Comparison of ENCODE assay signal across 8 cellular contexts in genomic region chr18:10525563-10526210, GRCh38. TPM values are rescaled to one million over a fixed set of nuclear protein-coding genes. Genes with fewer than 3 reads are reported as not detected.
DNase-seq lines count a peak whose midpoint lies in the region; ATAC-seq and TF ChIP-seq lines count a peak whose summit lies in the region.

NAPG (plus strand) TSS chr18:10526027; CDS start chr18:10526103, 76 bp downstream.

- DNase-seq in GM06990 (ENCODE audit: extremely low read depth, insufficient read length) (peak; percentile 96), NCI-H1048 (lab: John Stamatoyannopoulos, UW) (peak; percentile 61), SKM-1 (lab: John Stamatoyannopoulos, UW; ENCODE audit: unreplicated experiment) (peak; percentile 77), glomerular visceral epithelial cell (ENCODE audit: extremely low spot score) (peak; percentile 93), omental fat pad (ENCODE audit: low spot score) (peak; percentile 51), testis (peak; percentile 90)
- peak; percentile 87 to 92 for DNase-seq in activated naive CD4-positive, alpha-beta T cell treated with anti-CD3 and anti-CD28 coated beads, Interleukin-2, amount 50 U/mL, for 72 hours (ENCODE audit: low spot score in 2 of 2)

- peak within 1 kb of the TSS; percentile 83 to 95 for H3K27ac ChIP-seq in testis

- peaks cover 4% of the 10 kb centered on the region for H3K4me1 ChIP-seq in testis

- H3K27me3 ChIP-seq in GM06990 (replicated peaks; ENCODE audit: control insufficient read depth, insufficient read depth, low read length) (no peaks in the 10 kb centered on the region), testis (no peaks in the 10 kb centered on the region)

- no peaks in the 10 kb centered on the region for H3K9me3 ChIP-seq in testis

- no peaks in the 10 kb centered on the region for H3K9me3 Mint-ChIP-seq in activated naive CD4-positive, alpha-beta T cell treated with anti-CD3 and anti-CD28 coated beads, Interleukin-2, amount 50 U/mL, for 72 hours

- intact Hi-C loops in testis (cut with DNase I; ENCODE audit: low total_unique reads) = loop anchor here (10.0 kb wide), 1 partner anchor 551 kb away; no protein-coding TSS in a partner anchor

- H3K36me3 ChIP-seq in GM06990 (ENCODE audit: control insufficient read depth, insufficient read depth, low read length) (no peaks in the 10 kb centered on the region), testis (ENCODE audit: low read depth, missing control alignments) (no peaks in the 10 kb centered on the region)

- H3K36me3 Mint-ChIP-seq in activated naive CD4-positive, alpha-beta T cell treated with anti-CD3 and anti-CD28 coated beads, Interleukin-2, amount 50 U/mL, for 72 hours = peaks cover 0 to 5% of the 10 kb centered on the region in 2 donors

- ATAC-seq in HG02571 (IDR thresholded peaks at IDR 0.05; ENCODE audit: unreplicated experiment) = peak; percentile 69
- peak; percentile 87 to 88 for ATAC-seq in activated naive CD4-positive, alpha-beta T cell treated with anti-CD3 and anti-CD28 coated beads, Interleukin-2, amount 50 U/mL, for 72 hours
- ATAC-seq in omental fat pad (ENCODE audit: low FRiP score) = peak; percentile 73

- TF ChIP-seq CTCF in GM06990 (IDR thresholded peaks at IDR 0.05; ENCODE audit: insufficient read depth, low read length, poor library complexity, severe bottlenecking) = no peak
- no peak for TF ChIP-seq CTCF in omental fat pad (IDR thresholded peaks at IDR 0.05)
- TF ChIP-seq CTCF in testis (IDR thresholded peaks at IDR 0.05) = peak in 1 of 3 experiments; percentile 22

- H3K4me3 ChIP-seq in GM06990 (replicated peaks; ENCODE audit: low read depth, low read length) (peak within 1 kb of the TSS; percentile 99), testis (peak within 1 kb of the TSS; percentile 93 to 99)

- TF ChIP-seq POLR2A in testis (IDR thresholded peaks at IDR 0.05) = no peak

- 1% methylated on average over 18 to 36 of the region's 38 CpGs for WGBS in testis, 2 donors

- peak within 1 kb of the TSS; percentile 95 to 99 for H3K27ac Mint-ChIP-seq in activated naive CD4-positive, alpha-beta T cell treated with anti-CD3 and anti-CD28 coated beads, Interleukin-2, amount 50 U/mL, for 72 hours

RNA-seq across cellular contexts. Expression of gene NAPG, which starts in this region (rescaled TPM):
- 10 to 100 TPM; 27.3 to 31.2 TPM for total RNA-seq in activated naive CD4-positive, alpha-beta T cell treated with anti-CD3 and anti-CD28 coated beads, Interleukin-2, amount 50 U/mL, for 72 hours
- 10 to 100 TPM; 25.7 to 37.7 (median 32.7) TPM for total RNA-seq in omental fat pad
- total RNA-seq in testis = 10 to 100 TPM; 33.5 to 40.3 TPM
- 19.5 TPM for polyA plus RNA-seq in testis (ENCODE audit: insufficient read depth, low read depth, low replicate concordance)

Comparison
In these comparisons a context has a peak if more than half of its experiments do, and no peak if none do; other contexts are left out.
1. Peak in every context shown above with its lines: DNase-seq, ATAC-seq, H3K4me3 ChIP-seq and H3K27ac ChIP-seq.